Comparison of ENCODE assay signal across 30 cellular contexts in genomic region chr7:2583798-2584580, GRCh38.
"Had no signal": no experiment of that assay in that cellular context is flagged by ENCODE, and none has a peak within 500 bp of the region (broad histone marks: within the 10 kb centered on the region; RNA-seq: fewer than 3 reads in every experiment).

No MANE protein-coding gene starts in this region.

- H3K9ac ChIP-seq: parathyroid adenoma had no signal

- H3K27me3 ChIP-seq: colonic mucosa, foreskin keratinocyte, gastroesophageal sphincter, heart left ventricle, hepatocyte, left lung, tibial nerve, upper lobe of left lung, uterus had no signal

- H3K79me2 ChIP-seq: hepatocyte, parathyroid adenoma had no signal

- H3K9me3 Mint-ChIP-seq: dendritic cell treated with granulocyte-macrophage colony-stimulating factor and Interleukin-4, amounts not matched to agents 40 ng/mL and 50 ng/mL, for 4 days; endodermal cell; mesothelial cell of epicardium; naive thymus-derived CD4-positive, alpha-beta T cell; nephron; stimulated activated effector memory CD8-positive, alpha-beta T cell treated with anti-CD3 and anti-CD28 coated beads, Interleukin-12 subunit alpha, Interleukin-12 subunit beta, amount 100 ng/mL, for 72 hours had no signal

- H2AFZ ChIP-seq: hepatocyte, parathyroid adenoma had no signal

- H3K36me3 ChIP-seq: colonic mucosa, uterus had no signal

- H3K27ac Mint-ChIP-seq: dendritic cell treated with granulocyte-macrophage colony-stimulating factor and Interleukin-4, amounts not matched to agents 40 ng/mL and 50 ng/mL, for 4 days; endodermal cell; mesothelial cell of epicardium; nephron; progenitor cell of endocrine pancreas; stimulated activated effector memory CD8-positive, alpha-beta T cell treated with anti-CD3 and anti-CD28 coated beads, Interleukin-12 subunit alpha, Interleukin-12 subunit beta, amount 100 ng/mL, for 72 hours had no signal

- H3K4me3 Mint-ChIP-seq: dendritic cell treated with granulocyte-macrophage colony-stimulating factor and Interleukin-4, amounts not matched to agents 40 ng/mL and 50 ng/mL, for 4 days; endodermal cell; mesothelial cell of epicardium; naive thymus-derived CD4-positive, alpha-beta T cell; nephron; stimulated activated effector memory CD8-positive, alpha-beta T cell treated with anti-CD3 and anti-CD28 coated beads, Interleukin-12 subunit alpha, Interleukin-12 subunit beta, amount 100 ng/mL, for 72 hours had no signal

- H3K27me3 Mint-ChIP-seq: dendritic cell treated with granulocyte-macrophage colony-stimulating factor and Interleukin-4, amounts not matched to agents 40 ng/mL and 50 ng/mL, for 4 days; naive thymus-derived CD4-positive, alpha-beta T cell; progenitor cell of endocrine pancreas had no signal

- H3K4me2 ChIP-seq: hepatocyte, smooth muscle cell had no signal

- DNase-seq: colonic mucosa; effector CD8-positive, alpha-beta T cell; endodermal cell; foreskin keratinocyte; heart left ventricle; left cardiac atrium; mesenchymal stem cell; mucosa of descending colon; naive thymus-derived CD4-positive, alpha-beta T cell; occipital lobe; stimulated activated CD4-positive, alpha-beta T cell treated with anti-CD3 and anti-CD28 coated beads, Interleukin-2, amount 100 ng/mL, for 24 hours; stimulated activated CD4-positive, alpha-beta T cell treated with anti-CD3 and anti-CD28 coated beads, Interleukin-4, amount 100 ng/mL, for 24 hours; stimulated activated naive CD4-positive, alpha-beta T cell treated with Interleukin-2 at 50 U/mL for 16 hours; uterus had no signal

- H3K4me1 ChIP-seq: colonic mucosa, foreskin keratinocyte, gastroesophageal sphincter, heart left ventricle, left lung, parathyroid adenoma, tibial nerve, upper lobe of left lung, uterus had no signal

- H3K4me1 Mint-ChIP-seq: endodermal cell; mesothelial cell of epicardium; nephron; stimulated activated effector memory CD8-positive, alpha-beta T cell treated with anti-CD3 and anti-CD28 coated beads, Interleukin-12 subunit alpha, Interleukin-12 subunit beta, amount 100 ng/mL, for 72 hours had no signal

- ATAC-seq: esophagus mucosa; foreskin keratinocyte; gastroesophageal sphincter; heart left ventricle; left cardiac atrium; left lung; mucosa of descending colon; naive thymus-derived CD4-positive, alpha-beta T cell; sciatic nerve; stimulated activated effector memory CD8-positive, alpha-beta T cell treated with anti-CD3 and anti-CD28 coated beads, Interleukin-12 subunit alpha, Interleukin-12 subunit beta, amount 100 ng/mL, for 72 hours had no signal

- H3K9me3 ChIP-seq: colonic mucosa, gastroesophageal sphincter, heart left ventricle, left lung, mucosa of descending colon, thoracic aorta, tibial nerve, upper lobe of left lung, uterus had no signal

- H3K27ac ChIP-seq: colonic mucosa, epithelial cell of prostate, foreskin keratinocyte, gastroesophageal sphincter, heart left ventricle, hepatocyte, left lung, parathyroid adenoma, thoracic aorta, tibial nerve, upper lobe of left lung, uterus had no signal

- H3K4me3 ChIP-seq: colonic mucosa, gastroesophageal sphincter, heart left ventricle, hepatocyte, left lung, mucosa of descending colon, smooth muscle cell, thoracic aorta, tibial nerve, upper lobe of left lung, uterus had no signal
